ENCODE assay signal across 9 cellular contexts in the genomic region with DNA sequence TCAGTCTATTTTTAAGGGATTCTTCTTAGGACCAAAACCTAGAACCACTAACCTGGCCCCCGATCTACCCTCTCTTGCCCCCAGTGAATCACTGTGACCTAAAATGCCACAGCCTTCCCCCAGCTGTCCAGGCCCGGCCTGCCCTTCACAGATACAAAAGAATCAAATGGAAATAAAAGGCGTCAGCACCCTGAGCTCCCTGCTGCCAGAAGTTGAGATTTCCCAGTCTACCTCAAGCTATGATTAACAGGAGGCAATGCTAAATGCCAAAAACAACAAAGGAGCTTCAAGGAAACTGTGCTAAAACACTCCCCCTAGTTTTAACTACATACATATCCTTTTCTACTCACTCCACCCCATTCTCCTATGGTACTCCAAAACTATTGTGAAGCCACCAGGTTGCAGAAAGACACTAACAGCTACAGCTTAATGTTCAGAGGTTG.
A peak's percentile ranks its signal among the peaks of the same experiment; 100 is the strongest.
DNase-seq lines count a peak whose midpoint lies in the region; ATAC-seq and TF ChIP-seq lines count a peak whose summit lies in the region.
"Had no signal": no experiment of that assay in that cellular context is flagged by ENCODE, and none has a peak within 500 bp of the region (broad histone marks: within the 10 kb centered on the region; RNA-seq: fewer than 3 reads in every experiment).

No MANE protein-coding gene starts in this region.

- H3K4me1 ChIP-seq in HUES6 (ENCODE audit: control insufficient read depth, insufficient read depth, low read length) (peaks cover 46% of the 10 kb centered on the region), left lung (peaks cover 1 to 15% of the 10 kb centered on the region in 2 donors)

- no peak overlapping the region for H3K9ac ChIP-seq in HUES6 (ENCODE audit: low read length)

- no peaks in the 10 kb centered on the region for H3K9me3 ChIP-seq in HUES6 (ENCODE audit: control insufficient read depth, insufficient read depth, low read depth, low read length)
- H3K9me3 ChIP-seq in left lung: no peaks in the 10 kb centered on the region

- no peaks in the 10 kb centered on the region for H3K27me3 ChIP-seq in HUES6 (ENCODE audit: control insufficient read depth, insufficient read depth, low read length)
- no peaks in the 10 kb centered on the region for H3K27me3 ChIP-seq in left lung

- intact Hi-C loops in left lung (cut with DNase I): no loop called here

- no peaks in the 10 kb centered on the region for H3K36me3 Mint-ChIP-seq in stimulated activated effector memory CD8-positive, alpha-beta T cell treated with anti-CD3 and anti-CD28 coated beads, Interleukin-12 subunit alpha, Interleukin-12 subunit beta, amount 100 ng/mL, for 72 hours
- H3K36me3 Mint-ChIP-seq in activated T-cell treated with anti-CD3 and anti-CD28 coated beads, Interleukin-2, amount 50 U/mL, for 4 hours (ENCODE audit: insufficient read depth): no peaks in the 10 kb centered on the region

- DNase-seq in brain pericyte (ENCODE audit: low read depth, low spot score): peak; percentile 73
- no peak for DNase-seq in left lung
- DNase-seq in stimulated activated effector memory CD8-positive, alpha-beta T cell treated with anti-CD3 and anti-CD28 coated beads, Interleukin-12 subunit alpha, Interleukin-12 subunit beta, amount 100 ng/mL, for 72 hours (ENCODE audit: low spot score in 2 of 2): no peak
- DNase-seq in NCI-H524 treated with DMSO at 0.1 percent for 48 hours (lab: John Stamatoyannopoulos, UW): no peak
- DNase-seq in activated gamma-delta T cell treated with Interleukin-2 at 50 U/mL for 16 hours: no peak
- no peak for DNase-seq in activated T-cell treated with anti-CD3 and anti-CD28 coated beads, Interleukin-2, amount 50 U/mL, for 4 hours
- DNase-seq: NCI-H748 treated with DMSO at 0.1 percent for 48 hours had no signal

- peak overlapping the region; percentile 35 for H3K27ac Mint-ChIP-seq in stimulated activated effector memory CD8-positive, alpha-beta T cell treated with anti-CD3 and anti-CD28 coated beads, Interleukin-12 subunit alpha, Interleukin-12 subunit beta, amount 100 ng/mL, for 72 hours

- ATAC-seq in left lung: peak; percentile 56
- ATAC-seq in stimulated activated effector memory CD8-positive, alpha-beta T cell treated with anti-CD3 and anti-CD28 coated beads, Interleukin-12 subunit alpha, Interleukin-12 subunit beta, amount 100 ng/mL, for 72 hours: no peak
- no peak for ATAC-seq in activated T-cell treated with anti-CD3 and anti-CD28 coated beads, Interleukin-2, amount 50 U/mL, for 4 hours

- H3K4me1 Mint-ChIP-seq in stimulated activated effector memory CD8-positive, alpha-beta T cell treated with anti-CD3 and anti-CD28 coated beads, Interleukin-12 subunit alpha, Interleukin-12 subunit beta, amount 100 ng/mL, for 72 hours: peaks cover 34% of the 10 kb centered on the region
- peaks cover 45% of the 10 kb centered on the region for H3K4me1 Mint-ChIP-seq in activated T-cell treated with anti-CD3 and anti-CD28 coated beads, Interleukin-2, amount 50 U/mL, for 4 hours (ENCODE audit: low read depth)

- H3K4me3 Mint-ChIP-seq in stimulated activated effector memory CD8-positive, alpha-beta T cell treated with anti-CD3 and anti-CD28 coated beads, Interleukin-12 subunit alpha, Interleukin-12 subunit beta, amount 100 ng/mL, for 72 hours: no peak overlapping the region
- no peak overlapping the region for H3K4me3 Mint-ChIP-seq in activated T-cell treated with anti-CD3 and anti-CD28 coated beads, Interleukin-2, amount 50 U/mL, for 4 hours

- H3K27me3 Mint-ChIP-seq in activated T-cell treated with anti-CD3 and anti-CD28 coated beads, Interleukin-2, amount 50 U/mL, for 4 hours (ENCODE audit: low read depth): no peaks in the 10 kb centered on the region

- H3K4me3 ChIP-seq in HUES6 (ENCODE audit: low read depth, low read length) (no peak overlapping the region), left lung (no peak overlapping the region)

- H3K36me3 ChIP-seq in HUES6 (ENCODE audit: control insufficient read depth, insufficient read depth, low read length) (no peaks in the 10 kb centered on the region; the same call in 1 of the 2 replicates), left lung (peaks cover 0 to 4% of the 10 kb centered on the region in 2 donors)

- H3K9me3 Mint-ChIP-seq in stimulated activated effector memory CD8-positive, alpha-beta T cell treated with anti-CD3 and anti-CD28 coated beads, Interleukin-12 subunit alpha, Interleukin-12 subunit beta, amount 100 ng/mL, for 72 hours: no peaks in the 10 kb centered on the region
- no peaks in the 10 kb centered on the region for H3K9me3 Mint-ChIP-seq in activated T-cell treated with anti-CD3 and anti-CD28 coated beads, Interleukin-2, amount 50 U/mL, for 4 hours

- peak overlapping the region; percentile 53; the same call in 1 of the 2 replicates for H3K27ac ChIP-seq in HUES6 (ENCODE audit: low read depth, low read length)
- no peak overlapping the region for H3K27ac ChIP-seq in left lung
- H3K27ac ChIP-seq: VCaP had no signal

- TF ChIP-seq CTCF in left lung (IDR thresholded peaks at IDR 0.05): no peak
